21 cellular contexts compared by ENCODE assay signal in genomic region chr9:132005896-132006295, GRCh38.
DNase-seq lines count a peak whose midpoint lies in the region; ATAC-seq and TF ChIP-seq lines count a peak whose summit lies in the region.
"Had no signal": no experiment of that assay in that cellular context is flagged by ENCODE, and none has a peak within 500 bp of the region (broad histone marks: within the 10 kb centered on the region; RNA-seq: fewer than 3 reads in every experiment).

No MANE protein-coding gene starts in this region.

- no peaks in the 10 kb centered on the region for H3K27me3 ChIP-seq in mammary epithelial cell (ENCODE audit: insufficient read depth, low read length)
- no peaks in the 10 kb centered on the region for H3K27me3 ChIP-seq in smooth muscle cell (ENCODE audit: low read depth)
- no peaks in the 10 kb centered on the region for H3K27me3 ChIP-seq in CD8-positive, alpha-beta T cell (ENCODE audit: insufficient read depth, low read length)
- H3K27me3 ChIP-seq: cardiac muscle cell, gastroesophageal sphincter, right atrium auricular region had no signal

- BruUV-seq in mammary epithelial cell (replicated peaks; lab: Mats Ljungman, UMichigan) (no TSS peak), MCF 10A (replicated peaks; lab: Mats Ljungman, UMichigan) (no TSS peak)

- intact Hi-C loops in mammary epithelial cell (cut with micrococcal nuclease) (loop anchor here (2.0 to 10.0 kb wide), 2 partner anchors 73 to 159 kb away; partner anchors contain the start of genes MED27 and NTNG2), MCF 10A (cut with micrococcal nuclease) (no loop called here)
- intact Hi-C loops in CD8-positive, alpha-beta T cell (cut with DNase I, micrococcal nuclease): no loop called here

- H3K9me3 ChIP-seq in mammary epithelial cell (replicated peaks; ENCODE audit: insufficient read depth, low read length) (peaks cover 7% of the 10 kb centered on the region), smooth muscle cell (replicated peaks; ENCODE audit: low read depth) (no peaks in the 10 kb centered on the region)
- H3K9me3 ChIP-seq in CD8-positive, alpha-beta T cell (ENCODE audit: low read length): no peaks in the 10 kb centered on the region
- H3K9me3 ChIP-seq: gastroesophageal sphincter, lower lobe of right lung, right atrium auricular region had no signal

- POLR2A ChIA-PET in MCF 10A (lab: Yijun Ruan, JAX): interaction anchor here (0.7 kb wide), 1 partner anchor 18 kb away, joined by 3 read pairs; no protein-coding TSS in a partner anchor
- POLR2A ChIA-PET in CD8-positive, alpha-beta T cell (lab: Charles Lee): no interaction called here

- H3K27ac Mint-ChIP-seq in MCF 10A (ENCODE audit: low read depth, unreplicated experiment) (no peak overlapping the region), progenitor cell of endocrine pancreas (no peak overlapping the region)
- H3K27ac Mint-ChIP-seq in CD8-positive, alpha-beta T cell: no peak overlapping the region
- H3K27ac Mint-ChIP-seq: activated CD4-positive, alpha-beta memory T cell treated with anti-CD3 and anti-CD28 coated beads for 36 hours had no signal

- no peak overlapping the region for H3K4me3 ChIP-seq in mammary epithelial cell (replicated peaks in 1 of 3; ENCODE audit: insufficient read depth in 1 of 3, low read depth in 2 of 3, low read length in 3 of 3)
- no peak overlapping the region for H3K4me3 ChIP-seq in smooth muscle cell
- H3K4me3 ChIP-seq in CD8-positive, alpha-beta T cell (ENCODE audit: low read depth, low read length): no peak overlapping the region
- H3K4me3 ChIP-seq: cardiac muscle cell, gastroesophageal sphincter, GM12878, lower lobe of right lung, right atrium auricular region had no signal

- H4K20me1 ChIP-seq in mammary epithelial cell (ENCODE audit: insufficient read depth, low read length) (no peaks in the 10 kb centered on the region), smooth muscle cell (ENCODE audit: low read depth) (peaks cover 72% of the 10 kb centered on the region)

- H3K4me1 ChIP-seq in mammary epithelial cell (ENCODE audit: insufficient read depth, low read length) (peaks cover 51% of the 10 kb centered on the region), smooth muscle cell (ENCODE audit: low read depth) (peaks cover 11% of the 10 kb centered on the region)
- no peaks in the 10 kb centered on the region for H3K4me1 ChIP-seq in CD8-positive, alpha-beta T cell (ENCODE audit: insufficient read depth, low read length)
- H3K4me1 ChIP-seq: lower lobe of right lung had no signal

- dilution Hi-C loops in mammary epithelial cell (cut with HindIII; ENCODE audit: low sequenced_read_pairs): no loop called here

- ATAC-seq in CD8-positive, alpha-beta T cell: no peak
- ATAC-seq: activated T-cell treated with anti-CD3 and anti-CD28 coated beads, Interleukin-2, amount 50 U/mL, for 4 hours; gastroesophageal sphincter; GM12878; lower lobe of right lung had no signal

- H3K9ac ChIP-seq in mammary epithelial cell (ENCODE audit: insufficient read depth, low read length): no peak overlapping the region
- no peak overlapping the region for H3K9ac ChIP-seq in smooth muscle cell (ENCODE audit: low read depth)

- H3K79me2 ChIP-seq in mammary epithelial cell (ENCODE audit: insufficient read depth, low read length) (peaks cover 66% of the 10 kb centered on the region), smooth muscle cell (ENCODE audit: low read depth) (peaks cover 13% of the 10 kb centered on the region)

- H3K9me3 Mint-ChIP-seq in MCF 10A (ENCODE audit: unreplicated experiment) (no peaks in the 10 kb centered on the region), progenitor cell of endocrine pancreas (ENCODE audit: low read depth) (peaks cover 2% of the 10 kb centered on the region)
- H3K9me3 Mint-ChIP-seq in CD8-positive, alpha-beta T cell: no peaks in the 10 kb centered on the region
- H3K9me3 Mint-ChIP-seq: activated CD4-positive, alpha-beta memory T cell treated with anti-CD3 and anti-CD28 coated beads for 36 hours; activated T-cell treated with anti-CD3 and anti-CD28 coated beads, Interleukin-2, amount 50 U/mL, for 4 hours had no signal

- H3K4me2 ChIP-seq in mammary epithelial cell (ENCODE audit: insufficient read depth, low read depth, low read length) (peak overlapping the region; percentile 66), smooth muscle cell (no peak overlapping the region)

- DNase-seq in mammary epithelial cell: no peak
- no peak for DNase-seq in MCF 10A (ENCODE audit: unreplicated experiment)
- DNase-seq in UCSD-AML1 (lab: John Stamatoyannopoulos, UW; ENCODE audit: unreplicated experiment): peak; percentile 24
- DNase-seq in fibroblast of gingiva (ENCODE audit: low read depth): peak; percentile 55
- no peak for DNase-seq in smooth muscle cell (lab: John Stamatoyannopoulos, UW; ENCODE audit: unreplicated experiment)
- DNase-seq in CD8-positive, alpha-beta T cell: no peak
- no peak for DNase-seq in ACHN
- no peak for DNase-seq in progenitor cell of endocrine pancreas (ENCODE audit: low spot score, unreplicated experiment)
- DNase-seq: activated CD4-positive, alpha-beta memory T cell treated with anti-CD3 and anti-CD28 coated beads for 36 hours; activated naive CD8-positive, alpha-beta T cell treated with anti-CD3 and anti-CD28 coated beads for 36 hours; activated T-cell treated with anti-CD3 and anti-CD28 coated beads, Interleukin-2, amount 50 U/mL, for 4 hours; effector CD8-positive, alpha-beta T cell; Karpas-422; lower lobe of right lung; OCI-M1; stimulated activated CD4-positive, alpha-beta T cell treated with anti-CD3 and anti-CD28 coated beads, Interleukin-4, amount 100 ng/mL, for 1 hour; stimulated activated CD8-positive, alpha-beta memory T cell treated with anti-CD3 and anti-CD28 coated beads, Interleukin-4, amount 100 ng/mL, for 48 hours had no signal

- in situ Hi-C loops in mammary epithelial cell (cut with MboI; ENCODE audit: low sequenced_read_pairs in 2 of 2): no loop called here
- in situ Hi-C loops in ACHN (cut with HindIII; ENCODE audit: low pct_ligation_motif_present, low pct_unique_long_range_greater_than_20kb, low sequenced_read_pairs): no loop called here

- H3K27me3 Mint-ChIP-seq in MCF 10A (ENCODE audit: insufficient read depth, unreplicated experiment) (no peaks in the 10 kb centered on the region), progenitor cell of endocrine pancreas (peaks cover 3% of the 10 kb centered on the region)
- H3K27me3 Mint-ChIP-seq in CD8-positive, alpha-beta T cell (ENCODE audit: low read depth): no peaks in the 10 kb centered on the region
- H3K27me3 Mint-ChIP-seq: activated CD4-positive, alpha-beta memory T cell treated with anti-CD3 and anti-CD28 coated beads for 36 hours; activated naive CD8-positive, alpha-beta T cell treated with anti-CD3 and anti-CD28 coated beads for 36 hours had no signal

- TF ChIP-seq CTCF in mammary epithelial cell (conservative IDR thresholded peaks at IDR 0.05 in 1 of 2, IDR thresholded peaks at IDR 0.05 in 1 of 2; ENCODE audit: extremely low read depth in 1 of 2, insufficient read depth in 1 of 2, low read depth in 1 of 2, low read length in 2 of 2) (peak in 1 of 2 donors; percentile 15), MCF 10A (IDR thresholded peaks at IDR 0.05; ENCODE audit: unreplicated experiment) (no peak), smooth muscle cell (IDR thresholded peaks at IDR 0.05; ENCODE audit: borderline replicate concordance, insufficient read depth, poor library complexity, severe bottlenecking) (no peak), progenitor cell of endocrine pancreas (IDR thresholded peaks at IDR 0.05; ENCODE audit: unreplicated experiment) (no peak)
- no peak for TF ChIP-seq CTCF in CD8-positive, alpha-beta T cell (IDR thresholded peaks at IDR 0.05)

- H3K27ac ChIP-seq in mammary epithelial cell (ENCODE audit: insufficient read depth, low read depth, low read length) (peak overlapping the region; percentile 81), smooth muscle cell (ENCODE audit: low read depth) (peak overlapping the region; percentile 20)
- no peak overlapping the region for H3K27ac ChIP-seq in CD8-positive, alpha-beta T cell (ENCODE audit: low read depth, low read length)
- H3K27ac ChIP-seq: cardiac muscle cell, gastroesophageal sphincter, lower lobe of right lung had no signal

- H3K36me3 ChIP-seq in mammary epithelial cell (ENCODE audit: insufficient read depth, low read length) (no peaks in the 10 kb centered on the region), smooth muscle cell (ENCODE audit: low read depth) (no peaks in the 10 kb centered on the region)
- no peaks in the 10 kb centered on the region for H3K36me3 ChIP-seq in CD8-positive, alpha-beta T cell (ENCODE audit: insufficient read depth, low read length)
- H3K36me3 ChIP-seq: cardiac muscle cell, gastroesophageal sphincter, lower lobe of right lung, right atrium auricular region had no signal

- 52% methylated on average over 6 of the region's 6 CpGs for WGBS in mammary epithelial cell (ENCODE audit: low coverage, missing lambda C conversion rate)
- WGBS in smooth muscle cell (ENCODE audit: low lambda C conversion rate): 77% methylated on average over 6 of the region's 6 CpGs

- H3F3A ChIP-seq in smooth muscle cell (ENCODE audit: low read depth): no peaks in the 10 kb centered on the region

- CTCF ChIA-PET in mammary epithelial cell (lab: Charles Lee; ENCODE audit: low non-redundant PET): no interaction called here
- CTCF ChIA-PET in MCF 10A (lab: Yijun Ruan, JAX): interaction anchor here (0.6 kb wide), 1 partner anchor 646 kb away, joined by 4 read pairs; no protein-coding TSS in a partner anchor
- CTCF ChIA-PET in CD8-positive, alpha-beta T cell (lab: Charles Lee): no interaction called here

- H3K36me3 Mint-ChIP-seq in MCF 10A (ENCODE audit: insufficient read depth, unreplicated experiment) (peaks cover 6% of the 10 kb centered on the region), progenitor cell of endocrine pancreas (ENCODE audit: insufficient read depth) (peaks cover 12% of the 10 kb centered on the region)
- peaks cover 27% of the 10 kb centered on the region for H3K36me3 Mint-ChIP-seq in CD8-positive, alpha-beta T cell

- H2AFZ ChIP-seq in mammary epithelial cell (ENCODE audit: low read depth, low read length) (no peak overlapping the region), smooth muscle cell (ENCODE audit: low read depth) (no peak overlapping the region)

- H3K4me3 Mint-ChIP-seq in MCF 10A (ENCODE audit: unreplicated experiment) (no peak overlapping the region), progenitor cell of endocrine pancreas (ENCODE audit: low read depth) (no peak overlapping the region)
- no peak overlapping the region for H3K4me3 Mint-ChIP-seq in CD8-positive, alpha-beta T cell
- H3K4me3 Mint-ChIP-seq: activated CD4-positive, alpha-beta memory T cell treated with anti-CD3 and anti-CD28 coated beads for 36 hours; activated naive CD8-positive, alpha-beta T cell treated with anti-CD3 and anti-CD28 coated beads for 36 hours; activated T-cell treated with anti-CD3 and anti-CD28 coated beads, Interleukin-2, amount 50 U/mL, for 4 hours had no signal

- peaks cover 33% of the 10 kb centered on the region for H3K4me1 Mint-ChIP-seq in MCF 10A (ENCODE audit: insufficient read depth, unreplicated experiment)
- H3K4me1 Mint-ChIP-seq in CD8-positive, alpha-beta T cell (ENCODE audit: low read depth): peaks cover 34% of the 10 kb centered on the region
- H3K4me1 Mint-ChIP-seq in progenitor cell of endocrine pancreas (ENCODE audit: low read depth): peaks cover 18% of the 10 kb centered on the region

Comparison
In these comparisons a context has a peak if more than half of its experiments do, and no peak if none do; other contexts are left out.
1. DNase-seq: peak in UCSD-AML1 (single experiment) and fibroblast of gingiva (single experiment); none in mammary epithelial cell (single experiment), MCF 10A (single experiment), smooth muscle cell (single experiment), CD8-positive, alpha-beta T cell (0 of 7), ACHN (single experiment) and progenitor cell of endocrine pancreas (single experiment).